Comparison of ENCODE assay signal across 1 cellular context in the genomic region with DNA sequence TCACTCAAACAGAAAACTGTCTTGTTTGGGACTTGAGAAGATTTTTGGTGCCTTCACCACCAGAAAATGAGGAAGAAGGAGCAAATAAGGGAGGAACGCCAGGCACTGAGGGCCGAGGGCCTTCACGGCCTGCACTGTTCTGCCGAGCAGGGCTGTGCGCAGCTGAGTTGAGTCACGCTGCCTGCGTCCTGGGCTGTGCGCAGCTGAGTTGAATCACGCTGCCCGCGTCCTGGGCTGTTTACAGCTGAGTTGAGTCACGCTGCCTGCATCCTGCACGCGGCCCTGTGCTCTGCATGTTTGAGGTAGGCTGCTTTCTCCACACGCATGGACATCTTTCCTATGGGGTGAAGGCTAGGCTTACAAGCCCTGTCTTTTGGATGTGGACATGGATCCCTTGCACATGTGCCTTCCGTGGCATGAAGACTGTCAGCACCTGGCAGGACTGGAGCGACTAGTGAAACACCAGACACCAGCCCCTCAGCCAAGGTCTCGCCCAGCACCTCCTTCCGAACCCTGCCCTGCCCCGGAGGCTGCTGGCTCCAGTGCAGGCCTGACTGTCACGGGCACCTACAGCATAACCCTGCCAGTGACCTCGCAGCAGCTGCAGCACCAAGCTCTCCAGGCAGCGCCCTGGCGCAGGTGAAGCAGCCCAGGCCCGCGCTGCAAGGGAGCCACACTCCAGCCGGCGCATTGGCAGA.
A peak's percentile ranks its signal among the peaks of the same experiment; 100 is the strongest.
TF ChIP-seq lines count a peak whose summit lies in the region.

No MANE protein-coding gene starts in this region.

TF ChIP-seq in K562, 482 proteins besides CTCF, POLR2A, EP300 and RAD21 (continued from another document):
- TF ChIP-seq, protein P1, sequence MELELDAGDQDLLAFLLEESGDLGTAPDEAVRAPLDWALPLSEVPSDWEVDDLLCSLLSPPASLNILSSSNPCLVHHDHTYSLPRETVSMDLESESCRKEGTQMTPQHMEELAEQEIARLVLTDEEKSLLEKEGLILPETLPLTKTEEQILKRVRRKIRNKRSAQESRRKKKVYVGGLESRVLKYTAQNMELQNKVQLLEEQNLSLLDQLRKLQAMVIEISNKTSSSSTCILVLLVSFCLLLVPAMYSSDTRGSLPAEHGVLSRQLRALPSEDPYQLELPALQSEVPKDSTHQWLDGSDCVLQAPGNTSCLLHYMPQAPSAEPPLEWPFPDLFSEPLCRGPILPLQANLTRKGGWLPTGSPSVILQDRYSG (tag; conservative IDR thresholded peaks at IDR 0.05; ENCODE audit: low read depth), result no peak
- TF ChIP-seq, protein P2, sequence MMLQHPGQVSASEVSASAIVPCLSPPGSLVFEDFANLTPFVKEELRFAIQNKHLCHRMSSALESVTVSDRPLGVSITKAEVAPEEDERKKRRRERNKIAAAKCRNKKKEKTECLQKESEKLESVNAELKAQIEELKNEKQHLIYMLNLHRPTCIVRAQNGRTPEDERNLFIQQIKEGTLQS (IDR thresholded peaks at IDR 0.05), result peak; percentile 82
- TF ChIP-seq, protein P2 (CRISPR knock-in tag; conservative IDR thresholded peaks at IDR 0.05), result peak; percentile 78
- TF ChIP-seq, protein P3, sequence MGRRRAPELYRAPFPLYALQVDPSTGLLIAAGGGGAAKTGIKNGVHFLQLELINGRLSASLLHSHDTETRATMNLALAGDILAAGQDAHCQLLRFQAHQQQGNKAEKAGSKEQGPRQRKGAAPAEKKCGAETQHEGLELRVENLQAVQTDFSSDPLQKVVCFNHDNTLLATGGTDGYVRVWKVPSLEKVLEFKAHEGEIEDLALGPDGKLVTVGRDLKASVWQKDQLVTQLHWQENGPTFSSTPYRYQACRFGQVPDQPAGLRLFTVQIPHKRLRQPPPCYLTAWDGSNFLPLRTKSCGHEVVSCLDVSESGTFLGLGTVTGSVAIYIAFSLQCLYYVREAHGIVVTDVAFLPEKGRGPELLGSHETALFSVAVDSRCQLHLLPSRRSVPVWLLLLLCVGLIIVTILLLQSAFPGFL (CRISPR knock-in tag; IDR thresholded peaks at IDR 0.05), result no peak
- TF ChIP-seq CREM (IDR thresholded peaks at IDR 0.05; ENCODE audit: low read depth), result peak; percentile 77
- TF ChIP-seq CBX8 (IDR thresholded peaks at IDR 0.05; ENCODE audit: borderline replicate concordance, extremely low read depth, low read depth, low read length, poor library complexity, severe bottlenecking), result no peak
- TF ChIP-seq JUN (IDR thresholded peaks at IDR 0.05; ENCODE audit: borderline replicate concordance, low read depth, low read length), result peak; percentile 85; the same call in 1 of the 2 replicates
- no peak for TF ChIP-seq JUN (CRISPR knock-in tag; IDR thresholded peaks at IDR 0.05; ENCODE audit: borderline replicate concordance)
- TF ChIP-seq DACH1 (IDR thresholded peaks at IDR 0.05; ENCODE audit: partially characterized antibody), result peak; percentile 62
- no peak for TF ChIP-seq CEBPG (CRISPR knock-in tag; IDR thresholded peaks at IDR 0.05)
- TF ChIP-seq CEBPG (tag; conservative IDR thresholded peaks at IDR 0.05 in 1 of 2, IDR thresholded peaks at IDR 0.05 in 1 of 2), result peak in 1 of 2 experiments; percentile 39; a peak in 1 of 4 replicates
- no peak for TF ChIP-seq NFIX (CRISPR knock-in tag; IDR thresholded peaks at IDR 0.05; ENCODE audit: low read depth)
- peak; percentile 73 to 83 for TF ChIP-seq FOXK2 (conservative IDR thresholded peaks at IDR 0.05 in 1 of 2, IDR thresholded peaks at IDR 0.05 in 1 of 2; ENCODE audit: low read depth in 2 of 2)
- no peak for TF ChIP-seq SMARCE1 (IDR thresholded peaks at IDR 0.05)
- TF ChIP-seq ARID2 (IDR thresholded peaks at IDR 0.05), result no peak
- TF ChIP-seq MAFK (IDR thresholded peaks at IDR 0.05; ENCODE audit: low read length), result peak; percentile 30; the same call in 1 of the 2 replicates
- no peak for TF ChIP-seq MEF2A (IDR thresholded peaks at IDR 0.05; ENCODE audit: control insufficient read depth, low read depth, low read length)
- TF ChIP-seq, protein P4, sequence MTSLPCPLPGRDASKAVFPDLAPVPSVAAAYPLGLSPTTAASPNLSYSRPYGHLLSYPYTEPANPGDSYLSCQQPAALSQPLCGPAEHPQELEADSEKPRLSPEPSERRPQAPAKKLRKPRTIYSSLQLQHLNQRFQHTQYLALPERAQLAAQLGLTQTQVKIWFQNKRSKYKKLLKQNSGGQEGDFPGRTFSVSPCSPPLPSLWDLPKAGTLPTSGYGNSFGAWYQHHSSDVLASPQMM (CRISPR knock-in tag; IDR thresholded peaks at IDR 0.05), result no peak
- TF ChIP-seq BHLHE40 (IDR thresholded peaks at IDR 0.05; ENCODE audit: low read length), result peak; percentile 96
